In the genomic region with DNA sequence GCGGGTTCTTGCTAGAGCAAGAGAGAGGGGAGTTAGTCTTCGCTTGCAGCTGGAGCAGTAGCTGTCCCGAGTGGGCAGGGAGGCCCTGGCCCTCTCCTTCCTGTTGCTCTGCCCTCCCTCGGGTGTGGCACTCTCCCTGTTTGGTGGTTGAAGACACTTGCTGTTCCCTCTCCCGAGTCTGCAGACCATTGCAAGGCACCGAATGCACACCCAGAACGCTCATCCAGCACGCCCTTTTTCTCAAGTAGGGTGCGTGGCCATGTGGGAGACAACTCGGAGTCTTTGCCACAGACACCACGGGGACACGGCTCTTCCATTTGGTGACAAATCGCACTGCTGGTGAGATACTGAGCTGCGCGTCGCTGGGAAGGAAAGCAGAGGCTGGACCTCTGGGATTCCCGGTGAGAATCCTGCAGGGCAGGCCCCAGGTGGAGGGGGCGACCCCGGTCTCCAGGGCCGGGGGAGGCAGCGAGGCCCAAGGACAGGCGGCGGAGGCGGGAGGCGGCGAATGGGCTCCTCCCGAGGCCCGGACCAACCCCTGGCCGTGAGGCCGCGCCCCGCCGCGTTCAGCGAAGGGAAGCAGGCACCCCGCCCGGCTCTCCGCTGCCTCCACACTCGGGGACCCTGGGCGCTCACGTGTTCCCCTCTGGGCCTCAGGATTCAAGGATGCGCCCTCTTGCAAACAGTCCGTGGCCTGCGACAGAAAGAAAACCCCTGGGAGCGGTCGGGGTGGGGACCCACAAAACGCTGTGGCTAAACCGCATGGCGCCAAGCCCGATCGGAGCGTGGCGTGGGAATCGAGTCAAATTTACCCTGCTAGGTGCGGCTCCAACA, we compare ENCODE assay signal across 13 cellular contexts. TPM values are rescaled to one million over a fixed set of nuclear protein-coding genes. Genes with fewer than 3 reads are reported as not detected.
DNase-seq lines count a peak whose midpoint lies in the region; ATAC-seq, FAIRE-seq and TF ChIP-seq lines count a peak whose summit lies in the region.
"Had no signal": no experiment of that assay in that cellular context is flagged by ENCODE, and none has a peak within 500 bp of the region (broad histone marks: within the 10 kb centered on the region; RNA-seq: fewer than 3 reads in every experiment).

No MANE protein-coding gene starts in this region.

- ATAC-seq in Right ventricle myocardium superior (ENCODE audit: poor library complexity), result peak; percentile 29
- no peak for ATAC-seq in GM19035 (IDR thresholded peaks at IDR 0.05; ENCODE audit: unreplicated experiment)
- no peak for ATAC-seq in HG03442 (IDR thresholded peaks at IDR 0.05; ENCODE audit: unreplicated experiment)

- TF ChIP-seq CTCF in chondrocyte (IDR thresholded peaks at IDR 0.05), result no peak

- H3K4me3 Mint-ChIP-seq in chondrocyte (ENCODE audit: unreplicated experiment), result no peak overlapping the region
- H3K4me3 Mint-ChIP-seq: activated naive CD4-positive, alpha-beta T cell treated with anti-CD3 and anti-CD28 coated beads, Interleukin-2, amount 10 ng/mL, durations not matched to agents 7 days and 5 days; central memory CD8-positive, alpha-beta T cell; nephron progenitor cell had no signal

- peaks cover 3 to 4% of the 10 kb centered on the region in 2 donors for H3K4me1 ChIP-seq in mucosa of rectum (ENCODE audit: control insufficient read depth in 2 of 2, insufficient read depth in 2 of 2, low read length in 2 of 2)

- H3K9ac ChIP-seq in mucosa of rectum (ENCODE audit: low read depth in 1 of 2, low read length in 2 of 2), result no peak overlapping the region

- H3K27ac ChIP-seq in mucosa of rectum (ENCODE audit: low read depth in 2 of 2, low read length in 2 of 2), result no peak overlapping the region
- H3K27ac ChIP-seq: SK-N-MC had no signal

- no peaks in the 10 kb centered on the region for H3K36me3 Mint-ChIP-seq in chondrocyte (ENCODE audit: low read depth)
- H3K36me3 Mint-ChIP-seq: activated naive CD4-positive, alpha-beta T cell treated with anti-CD3 and anti-CD28 coated beads, Interleukin-2, amount 10 ng/mL, durations not matched to agents 7 days and 5 days had no signal

- DNase-seq in Right ventricle myocardium superior (peak; percentile 51), cardiac septum (ENCODE audit: low spot score) (no peak), chondrocyte (ENCODE audit: low spot score) (peak; percentile 68), RCC 7860 (ENCODE audit: low spot score) (no peak), foreskin melanocyte (no peak)
- DNase-seq: activated CD4-positive, alpha-beta T cell treated with anti-CD3 and anti-CD28 coated beads for 48 hours; activated naive CD4-positive, alpha-beta T cell treated with anti-CD3 and anti-CD28 coated beads, Interleukin-2, amount 10 ng/mL, durations not matched to agents 7 days and 5 days; nephron progenitor cell had no signal

- H3K36me3 ChIP-seq in mucosa of rectum (ENCODE audit: control insufficient read depth in 2 of 2, insufficient read depth in 2 of 2, low read length in 2 of 2), result no peaks in the 10 kb centered on the region

- intact Hi-C loops in Right ventricle myocardium superior (cut with DNase I) (no loop called here), cardiac septum (cut with DNase I) (no loop called here)

- H3K27ac Mint-ChIP-seq in chondrocyte (ENCODE audit: unreplicated experiment), result no peak overlapping the region
- H3K27ac Mint-ChIP-seq: activated naive CD4-positive, alpha-beta T cell treated with anti-CD3 and anti-CD28 coated beads, Interleukin-2, amount 10 ng/mL, durations not matched to agents 7 days and 5 days; nephron progenitor cell had no signal

- no peaks in the 10 kb centered on the region for H3K9me3 Mint-ChIP-seq in chondrocyte (ENCODE audit: low read depth)
- H3K9me3 Mint-ChIP-seq: activated naive CD4-positive, alpha-beta T cell treated with anti-CD3 and anti-CD28 coated beads, Interleukin-2, amount 10 ng/mL, durations not matched to agents 7 days and 5 days; central memory CD8-positive, alpha-beta T cell had no signal

- H3K4me3 ChIP-seq in mucosa of rectum (ENCODE audit: low read length in 2 of 2), result peak overlapping the region; percentile 20 to 40
- H3K4me3 ChIP-seq: SK-N-MC had no signal

- no peaks in the 10 kb centered on the region for H3K27me3 ChIP-seq in mucosa of rectum (ENCODE audit: control insufficient read depth in 2 of 2, insufficient read depth in 2 of 2, low read length in 2 of 2)

- no peaks in the 10 kb centered on the region for H3K4me1 Mint-ChIP-seq in chondrocyte (ENCODE audit: low read depth)
- H3K4me1 Mint-ChIP-seq: central memory CD8-positive, alpha-beta T cell had no signal

- H3K27me3 Mint-ChIP-seq in chondrocyte (ENCODE audit: low read depth), result no peaks in the 10 kb centered on the region

- no peaks in the 10 kb centered on the region for H3K9me3 ChIP-seq in mucosa of rectum (ENCODE audit: control insufficient read depth in 2 of 2, low read length in 2 of 2)

- no peak for FAIRE-seq in RCC 7860 (lab: Jason Lieb, UNC)

RNA-seq across cellular contexts. Expression of a gene that starts 10.4 kb away (rescaled TPM):
- 2.3 TPM for total RNA-seq in Right ventricle myocardium superior
- 2.1 TPM for total RNA-seq in cardiac septum
- 11.7 to 15.4 TPM (median 13.8 TPM) in 3 replicates for total RNA-seq in chondrocyte

RNA-seq across cellular contexts. Expression of a gene that starts 47.6 kb away (rescaled TPM):
- total RNA-seq in Right ventricle myocardium superior (50.9 TPM), cardiac septum (54.8 TPM), chondrocyte (49.1 to 65.2 TPM (median 50.1 TPM) in 3 replicates)

Comparison
In these comparisons a context has a peak if more than half of its experiments do, and no peak if none do; other contexts are left out.
1. DNase-seq: peak in Right ventricle myocardium superior (single experiment) and chondrocyte (single experiment); none in cardiac septum (single experiment), RCC 7860 (single experiment) and foreskin melanocyte (single experiment).